27 cellular contexts compared by ENCODE assay signal in genomic region chr4:123622572-123622971, GRCh38.
"Had no signal": no experiment of that assay in that cellular context is flagged by ENCODE, and none has a peak within 500 bp of the region (broad histone marks: within the 10 kb centered on the region; RNA-seq: fewer than 3 reads in every experiment).

No MANE protein-coding gene starts in this region.

- H3K27me3 Mint-ChIP-seq: activated naive CD8-positive, alpha-beta T cell treated with anti-CD3 and anti-CD28 coated beads, Interleukin-2, amount 10 ng/mL, durations not matched to agents 7 days and 5 days; stimulated activated naive B cell treated with anti-CD40 and anti-IgM and Interleukin-4, amounts not matched to agents 10 μg/mL and 1 μg/mL and 100 μg/mL, for 72 hours had no signal

- H3K36me3 Mint-ChIP-seq: stimulated activated naive B cell treated with anti-CD40 and anti-IgM and Interleukin-4, amounts not matched to agents 10 μg/mL and 1 μg/mL and 100 μg/mL, for 72 hours had no signal

- H2AFZ ChIP-seq: parathyroid adenoma had no signal

- H3K4me3 Mint-ChIP-seq: activated CD4-positive, alpha-beta T cell treated with anti-CD3 and anti-CD28 coated beads, Interleukin-2, amount 10 ng/mL, durations not matched to agents 7 days and 5 days; activated naive CD8-positive, alpha-beta T cell treated with anti-CD3 and anti-CD28 coated beads, Interleukin-2, amount 10 ng/mL, durations not matched to agents 7 days and 5 days; activated T-cell treated with anti-CD3 and anti-CD28 coated beads, Interleukin-2, amount 50 U/mL, for 4 hours; naive thymus-derived CD4-positive, alpha-beta T cell; stimulated activated naive B cell treated with anti-CD40 and anti-IgM and Interleukin-4, amounts not matched to agents 10 μg/mL and 1 μg/mL and 100 μg/mL, for 72 hours had no signal

- H3K4me1 ChIP-seq: breast epithelium, parathyroid adenoma had no signal

- H3K4me3 ChIP-seq: breast epithelium, coronary artery, left lung, lung, right lobe of liver, transverse colon, vagina had no signal

- H3K27me3 ChIP-seq: breast epithelium, left lung, neutrophil, right lobe of liver, transverse colon, vagina had no signal

- H3K36me3 ChIP-seq: breast epithelium, left lung, neutrophil, right lobe of liver, transverse colon, vagina, WERI-Rb-1 had no signal

- H3K9ac ChIP-seq: parathyroid adenoma had no signal

- H3K27ac ChIP-seq: left lung, neutrophil, parathyroid adenoma, right lobe of liver, vagina, WERI-Rb-1 had no signal

- H3K79me2 ChIP-seq: parathyroid adenoma had no signal

- DNase-seq: activated CD4-positive, alpha-beta T cell treated with anti-CD3 and anti-CD28 coated beads, Interleukin-2, amount 10 ng/mL, durations not matched to agents 7 days and 5 days; activated CD4-positive, CD25-positive, alpha-beta regulatory T cell treated with anti-CD3 and anti-CD28 coated beads, Interleukin-2, amount 50 U/mL, for 72 hours; activated naive CD4-positive, alpha-beta T cell treated with Interleukin-2 at 50 U/mL for 16 hours; activated naive CD8-positive, alpha-beta T cell treated with anti-CD3 and anti-CD28 coated beads, Interleukin-2, amount 10 ng/mL, durations not matched to agents 7 days and 5 days; activated T-cell treated with anti-CD3 and anti-CD28 coated beads, Interleukin-2, amount 50 U/mL, for 4 hours; amniotic stem cell; cerebellar nuclear complex; erythroblast; foreskin melanocyte; kidney glomerular epithelial cell; left lung; naive thymus-derived CD4-positive, alpha-beta T cell; right lobe of liver; small intestine; stimulated activated CD4-positive, alpha-beta T cell treated with anti-CD3 and anti-CD28 coated beads, Interleukin-15, amount 100 ng/mL, for 24 hours; stimulated activated CD8-positive, alpha-beta memory T cell treated with anti-CD3 and anti-CD28 coated beads, Interleukin-4, amount 100 ng/mL, for 48 hours; stimulated activated naive B cell treated with anti-CD40 and anti-IgM and Interleukin-4, amounts not matched to agents 10 μg/mL and 1 μg/mL and 100 μg/mL, for 72 hours; SW 1271; T-helper 2 cell; transverse colon; WERI-Rb-1 had no signal

- H3K27ac Mint-ChIP-seq: activated CD4-positive, alpha-beta T cell treated with anti-CD3 and anti-CD28 coated beads, Interleukin-2, amount 10 ng/mL, durations not matched to agents 7 days and 5 days; activated naive CD8-positive, alpha-beta T cell treated with anti-CD3 and anti-CD28 coated beads, Interleukin-2, amount 10 ng/mL, durations not matched to agents 7 days and 5 days; naive thymus-derived CD4-positive, alpha-beta T cell had no signal

- H3K9me3 ChIP-seq: breast epithelium, left lung, neutrophil, right lobe of liver, transverse colon, vagina had no signal

- H3K9me3 Mint-ChIP-seq: activated T-cell treated with anti-CD3 and anti-CD28 coated beads, Interleukin-2, amount 50 U/mL, for 4 hours; stimulated activated naive B cell treated with anti-CD40 and anti-IgM and Interleukin-4, amounts not matched to agents 10 μg/mL and 1 μg/mL and 100 μg/mL, for 72 hours had no signal

- ATAC-seq: activated T-cell treated with anti-CD3 and anti-CD28 coated beads, Interleukin-2, amount 50 U/mL, for 4 hours; left lung; naive thymus-derived CD4-positive, alpha-beta T cell; right lobe of liver; stimulated activated naive B cell treated with anti-CD40 and anti-IgM and Interleukin-4, amounts not matched to agents 10 μg/mL and 1 μg/mL and 100 μg/mL, for 72 hours had no signal
